Comparison of ENCODE assay signal across 18 cellular contexts in the genomic region with DNA sequence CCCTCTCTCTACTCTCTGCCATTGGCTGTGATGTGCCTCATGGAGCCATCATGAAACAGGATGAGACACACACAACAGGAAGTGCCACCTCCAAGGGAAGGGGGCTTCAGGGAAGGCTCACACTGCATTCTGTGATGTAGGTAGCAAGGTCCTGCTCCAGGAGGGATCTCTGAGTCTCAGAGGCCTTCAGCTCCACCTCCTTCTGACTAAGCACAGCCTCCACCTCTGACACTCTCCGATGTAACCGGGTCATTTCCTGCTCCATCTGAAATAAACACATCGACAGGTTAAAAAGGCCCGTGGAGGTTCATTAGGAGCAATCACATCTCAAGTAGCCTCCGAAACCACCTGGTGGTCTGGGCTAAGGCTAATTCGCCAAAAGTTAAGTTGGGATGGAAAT.
DNase-seq lines count a peak whose midpoint lies in the region; ATAC-seq and TF ChIP-seq lines count a peak whose summit lies in the region.
"Had no signal": no experiment of that assay in that cellular context is flagged by ENCODE, and none has a peak within 500 bp of the region (broad histone marks: within the 10 kb centered on the region; RNA-seq: fewer than 3 reads in every experiment).

No MANE protein-coding gene starts in this region.

- ATAC-seq in stimulated activated naive CD8-positive, alpha-beta T cell treated with anti-CD3 and anti-CD28 coated beads, Interleukin-15, amount 100 ng/mL, for 72 hours = peak; percentile 62
- no peak for ATAC-seq in esophagus mucosa
- ATAC-seq: PC-3 had no signal

- intact Hi-C loops in activated naive CD4-positive, alpha-beta T cell treated with anti-CD3 and anti-CD28 coated beads for 36 hours (cut with micrococcal nuclease) = no loop called here

- no peak overlapping the region for H3K27ac Mint-ChIP-seq in activated naive CD4-positive, alpha-beta T cell treated with anti-CD3 and anti-CD28 coated beads for 36 hours
- H3K27ac Mint-ChIP-seq in activated naive CD4-positive, alpha-beta T cell treated with anti-CD3 and anti-CD28 coated beads, Interleukin-2, amount 10 ng/mL, durations not matched to agents 7 days and 5 days = no peak overlapping the region
- peak overlapping the region; percentile 13; the same call in 1 of the 2 replicates for H3K27ac Mint-ChIP-seq in HFFc6
- H3K27ac Mint-ChIP-seq in activated CD4-positive, alpha-beta memory T cell treated with anti-CD3 and anti-CD28 coated beads, Interleukin-2, amount 10 ng/mL, durations not matched to agents 7 days and 5 days = peak overlapping the region; percentile 52
- no peak overlapping the region for H3K27ac Mint-ChIP-seq in stimulated activated naive CD8-positive, alpha-beta T cell treated with anti-CD3 and anti-CD28 coated beads, Interleukin-15, amount 100 ng/mL, for 72 hours
- H3K27ac Mint-ChIP-seq: CD4-positive, alpha-beta T cell had no signal

- POLR2A ChIA-PET in activated CD4-positive, alpha-beta memory T cell treated with anti-CD3 and anti-CD28 coated beads, Interleukin-2, amount 10 ng/mL, durations not matched to agents 7 days and 5 days (lab: Charles Lee) = no interaction called here

- CTCF ChIA-PET in activated naive CD4-positive, alpha-beta T cell treated with anti-CD3 and anti-CD28 coated beads for 36 hours (lab: Charles Lee) = no interaction called here
- CTCF ChIA-PET in activated naive CD4-positive, alpha-beta T cell treated with anti-CD3 and anti-CD28 coated beads, Interleukin-2, amount 10 ng/mL, durations not matched to agents 7 days and 5 days (lab: Charles Lee) = no interaction called here
- CTCF ChIA-PET in activated CD4-positive, alpha-beta memory T cell treated with anti-CD3 and anti-CD28 coated beads, Interleukin-2, amount 10 ng/mL, durations not matched to agents 7 days and 5 days (lab: Charles Lee) = no interaction called here

- TF ChIP-seq CTCF in HFFc6 (IDR thresholded peaks at IDR 0.05) = no peak

- DNase-seq in activated naive CD4-positive, alpha-beta T cell treated with anti-CD3 and anti-CD28 coated beads for 36 hours = peak; percentile 7
- no peak for DNase-seq in activated naive CD4-positive, alpha-beta T cell treated with anti-CD3 and anti-CD28 coated beads, Interleukin-2, amount 10 ng/mL, durations not matched to agents 7 days and 5 days
- DNase-seq in HFFc6 = no peak
- no peak for DNase-seq in activated CD4-positive, alpha-beta memory T cell treated with anti-CD3 and anti-CD28 coated beads, Interleukin-2, amount 10 ng/mL, durations not matched to agents 7 days and 5 days
- no peak for DNase-seq in stimulated activated naive CD8-positive, alpha-beta T cell treated with anti-CD3 and anti-CD28 coated beads, Interleukin-15, amount 100 ng/mL, for 72 hours
- no peak for DNase-seq in D341Med (ENCODE audit: low spot score)
- DNase-seq: BE2C; Calu3; CD4-positive, alpha-beta T cell; DMS79; KG1; NCI-H1417 treated with DMSO at 0.1 percent for 48 hours; NCI-H187 treated with DMSO at 0.1 percent for 48 hours; NCI-H345; NCI-H524 treated with DMSO at 0.1 percent for 48 hours; PC-3; SIG-M5 had no signal

- H3K27me3 Mint-ChIP-seq in activated naive CD4-positive, alpha-beta T cell treated with anti-CD3 and anti-CD28 coated beads for 36 hours (ENCODE audit: low read depth) = no peaks in the 10 kb centered on the region
- H3K27me3 Mint-ChIP-seq in activated naive CD4-positive, alpha-beta T cell treated with anti-CD3 and anti-CD28 coated beads, Interleukin-2, amount 10 ng/mL, durations not matched to agents 7 days and 5 days = no peaks in the 10 kb centered on the region
- H3K27me3 Mint-ChIP-seq in HFFc6 (ENCODE audit: insufficient read depth) = peaks cover 2% of the 10 kb centered on the region
- H3K27me3 Mint-ChIP-seq in activated CD4-positive, alpha-beta memory T cell treated with anti-CD3 and anti-CD28 coated beads, Interleukin-2, amount 10 ng/mL, durations not matched to agents 7 days and 5 days = no peaks in the 10 kb centered on the region
- no peaks in the 10 kb centered on the region for H3K27me3 Mint-ChIP-seq in stimulated activated naive CD8-positive, alpha-beta T cell treated with anti-CD3 and anti-CD28 coated beads, Interleukin-15, amount 100 ng/mL, for 72 hours
- H3K27me3 Mint-ChIP-seq: CD4-positive, alpha-beta T cell had no signal

- no peak overlapping the region for H3K4me3 Mint-ChIP-seq in activated naive CD4-positive, alpha-beta T cell treated with anti-CD3 and anti-CD28 coated beads for 36 hours
- no peak overlapping the region for H3K4me3 Mint-ChIP-seq in activated naive CD4-positive, alpha-beta T cell treated with anti-CD3 and anti-CD28 coated beads, Interleukin-2, amount 10 ng/mL, durations not matched to agents 7 days and 5 days
- H3K4me3 Mint-ChIP-seq in HFFc6 = no peak overlapping the region
- no peak overlapping the region for H3K4me3 Mint-ChIP-seq in activated CD4-positive, alpha-beta memory T cell treated with anti-CD3 and anti-CD28 coated beads, Interleukin-2, amount 10 ng/mL, durations not matched to agents 7 days and 5 days
- H3K4me3 Mint-ChIP-seq in stimulated activated naive CD8-positive, alpha-beta T cell treated with anti-CD3 and anti-CD28 coated beads, Interleukin-15, amount 100 ng/mL, for 72 hours = no peak overlapping the region
- H3K4me3 Mint-ChIP-seq: CD4-positive, alpha-beta T cell had no signal

- peaks cover 27% of the 10 kb centered on the region for H3K36me3 Mint-ChIP-seq in activated naive CD4-positive, alpha-beta T cell treated with anti-CD3 and anti-CD28 coated beads for 36 hours (ENCODE audit: low read depth)
- peaks cover 64% of the 10 kb centered on the region for H3K36me3 Mint-ChIP-seq in activated naive CD4-positive, alpha-beta T cell treated with anti-CD3 and anti-CD28 coated beads, Interleukin-2, amount 10 ng/mL, durations not matched to agents 7 days and 5 days
- H3K36me3 Mint-ChIP-seq in HFFc6 (ENCODE audit: low read depth) = peaks cover 37% of the 10 kb centered on the region
- H3K36me3 Mint-ChIP-seq in activated CD4-positive, alpha-beta memory T cell treated with anti-CD3 and anti-CD28 coated beads, Interleukin-2, amount 10 ng/mL, durations not matched to agents 7 days and 5 days (ENCODE audit: low read depth) = peaks cover 72% of the 10 kb centered on the region

- peaks cover 8% of the 10 kb centered on the region for H3K4me1 Mint-ChIP-seq in activated naive CD4-positive, alpha-beta T cell treated with anti-CD3 and anti-CD28 coated beads for 36 hours (ENCODE audit: low read depth)
- H3K4me1 Mint-ChIP-seq in activated naive CD4-positive, alpha-beta T cell treated with anti-CD3 and anti-CD28 coated beads, Interleukin-2, amount 10 ng/mL, durations not matched to agents 7 days and 5 days = peaks cover 2% of the 10 kb centered on the region
- H3K4me1 Mint-ChIP-seq in HFFc6 (ENCODE audit: low read depth) = peaks cover 18% of the 10 kb centered on the region
- H3K4me1 Mint-ChIP-seq in activated CD4-positive, alpha-beta memory T cell treated with anti-CD3 and anti-CD28 coated beads, Interleukin-2, amount 10 ng/mL, durations not matched to agents 7 days and 5 days = peaks cover 13% of the 10 kb centered on the region
- peaks cover 12% of the 10 kb centered on the region for H3K4me1 Mint-ChIP-seq in stimulated activated naive CD8-positive, alpha-beta T cell treated with anti-CD3 and anti-CD28 coated beads, Interleukin-15, amount 100 ng/mL, for 72 hours

- H3K9me3 Mint-ChIP-seq in activated naive CD4-positive, alpha-beta T cell treated with anti-CD3 and anti-CD28 coated beads for 36 hours = peaks cover 3% of the 10 kb centered on the region
- H3K9me3 Mint-ChIP-seq in activated naive CD4-positive, alpha-beta T cell treated with anti-CD3 and anti-CD28 coated beads, Interleukin-2, amount 10 ng/mL, durations not matched to agents 7 days and 5 days = no peaks in the 10 kb centered on the region
- H3K9me3 Mint-ChIP-seq in HFFc6 = peaks cover 5% of the 10 kb centered on the region; the same call in 1 of the 2 replicates
- no peaks in the 10 kb centered on the region for H3K9me3 Mint-ChIP-seq in activated CD4-positive, alpha-beta memory T cell treated with anti-CD3 and anti-CD28 coated beads, Interleukin-2, amount 10 ng/mL, durations not matched to agents 7 days and 5 days
- H3K9me3 Mint-ChIP-seq in stimulated activated naive CD8-positive, alpha-beta T cell treated with anti-CD3 and anti-CD28 coated beads, Interleukin-15, amount 100 ng/mL, for 72 hours = no peaks in the 10 kb centered on the region

Comparison
In these comparisons a context has a peak if more than half of its experiments do, and no peak if none do; other contexts are left out.
1. H3K27ac Mint-ChIP-seq: peak in HFFc6 (single experiment) and activated CD4-positive, alpha-beta memory T cell treated with anti-CD3 and anti-CD28 coated beads, Interleukin-2, amount 10 ng/mL, durations not matched to agents 7 days and 5 days (single experiment); none in activated naive CD4-positive, alpha-beta T cell treated with anti-CD3 and anti-CD28 coated beads for 36 hours (single experiment), activated naive CD4-positive, alpha-beta T cell treated with anti-CD3 and anti-CD28 coated beads, Interleukin-2, amount 10 ng/mL, durations not matched to agents 7 days and 5 days (single experiment) and stimulated activated naive CD8-positive, alpha-beta T cell treated with anti-CD3 and anti-CD28 coated beads, Interleukin-15, amount 100 ng/mL, for 72 hours (0 of 2).